In genomic region chr3:40309439-40309924, GRCh38 we compare ENCODE assay signal across 8 cellular contexts.
DNase-seq lines count a peak whose midpoint lies in the region; ATAC-seq and TF ChIP-seq lines count a peak whose summit lies in the region.

TSS of gene EIF1B (plus strand) at chr3:40309707. CDS start at chr3:40309942, 235 bp downstream.

- peak; percentile 90 for TF ChIP-seq CTCF in AG09319 (IDR thresholded peaks at IDR 0.05; ENCODE audit: low read depth, low read length)

- peak; percentile 96 for ATAC-seq in HG03280 (IDR thresholded peaks at IDR 0.05; ENCODE audit: unreplicated experiment)

- in situ Hi-C loops in GM18951 (cut with MboI; ENCODE audit: low sequenced_read_pairs, unreplicated experiment) = no loop called here

- peak; percentile 78 for TF ChIP-seq POLR2A in GM18951 (IDR thresholded peaks at IDR 0.05; ENCODE audit: extremely low read depth, insufficient read depth, insufficient read length)

- DNase-seq in AG09319 (ENCODE audit: extremely low read depth, low read depth) (peak; percentile 95), NCI-H345 treated with DMSO at 0.1 percent for 48 hours (lab: John Stamatoyannopoulos, UW; ENCODE audit: unreplicated experiment) (peak; percentile 81), cerebellar cortex (ENCODE audit: low spot score) (peak; percentile 97), islet precursor cell (peak; percentile 99)
- DNase-seq in activated CD4-positive, CD25-positive, alpha-beta regulatory T cell treated with anti-CD3 and anti-CD28 coated beads, Interleukin-2, amount 50 U/mL, for 16 hours (ENCODE audit: low read depth, low spot score) = peak; percentile 98
- peak; percentile 98 for DNase-seq in stimulated activated CD4-positive, alpha-beta T cell treated with anti-CD3 and anti-CD28 coated beads, Interleukin-15, amount 100 ng/mL, for 24 hours

Comparison
In these comparisons a context has a peak if more than half of its experiments do, and no peak if none do; other contexts are left out.
1. Peak in every context shown above with its lines: DNase-seq and ATAC-seq.